In genomic region chr7:70588151-70588550, GRCh38 we compare ENCODE assay signal across 17 cellular contexts.
DNase-seq lines count a peak whose midpoint lies in the region; ATAC-seq and TF ChIP-seq lines count a peak whose summit lies in the region.
"Had no signal": no experiment of that assay in that cellular context is flagged by ENCODE, and none has a peak within 500 bp of the region (broad histone marks: within the 10 kb centered on the region; RNA-seq: fewer than 3 reads in every experiment).

No MANE protein-coding gene starts in this region.

- no peaks in the 10 kb centered on the region for H3K79me2 ChIP-seq in H9 (ENCODE audit: insufficient read depth, low read length)

- H3K27ac Mint-ChIP-seq in H9: peak overlapping the region in 1 of 3 experiments; percentile 66; a peak in 1 of 7 replicates
- H3K27ac Mint-ChIP-seq in activated naive CD8-positive, alpha-beta T cell treated with anti-CD3 and anti-CD28 coated beads for 36 hours: no peak overlapping the region

- H2BK120ac ChIP-seq in H9 (ENCODE audit: low read depth, low read length, poor library complexity, severe bottlenecking) (no peak overlapping the region), neuronal stem cell (ENCODE audit: low read depth, low read length) (no peak overlapping the region)

- no peak overlapping the region for H4K5ac ChIP-seq in H9 (ENCODE audit: insufficient read length, low read depth, low read length)

- no peaks in the 10 kb centered on the region for H3K27me3 ChIP-seq in H9 (ENCODE audit: insufficient read depth, low read length)
- H3K27me3 ChIP-seq in neuronal stem cell (ENCODE audit: control insufficient read depth in 3 of 3, insufficient read depth in 3 of 3, low read depth in 1 of 3, low read length in 3 of 3): peaks cover 0 to 7% (median 0%) of the 10 kb centered on the region in 3 experiments
- H3K27me3 ChIP-seq: MG63 had no signal

- no peak overlapping the region for H3K4me2 ChIP-seq in H9 (ENCODE audit: insufficient read depth, insufficient read length, low read length)
- peak overlapping the region; percentile 28 for H3K4me2 ChIP-seq in neuronal stem cell (ENCODE audit: insufficient read depth, low read length, poor library complexity, severe bottlenecking)
- H3K4me2 ChIP-seq: KMS-11, SK-N-SH had no signal

- in situ Hi-C loops in astrocyte of the cerebellum (cut with HindIII; ENCODE audit: low sequenced_read_pairs): no loop called here

- H3K79me1 ChIP-seq in H9 (ENCODE audit: insufficient read depth, low read depth, low read length, poor library complexity, severe bottlenecking): no peaks in the 10 kb centered on the region
- no peaks in the 10 kb centered on the region for H3K79me1 ChIP-seq in neuronal stem cell (ENCODE audit: low read depth, low read length)

- peak overlapping the region in 1 of 2 experiments; percentile 16; a peak in 1 of 5 replicates for H3K4me3 Mint-ChIP-seq in H9
- H3K4me3 Mint-ChIP-seq in activated naive CD8-positive, alpha-beta T cell treated with anti-CD3 and anti-CD28 coated beads for 36 hours: no peak overlapping the region

- no peak overlapping the region for H3K23ac ChIP-seq in H9 (ENCODE audit: insufficient read length, low read depth, low read length)
- no peak overlapping the region for H3K23ac ChIP-seq in neuronal stem cell (ENCODE audit: low read depth, low read length, poor library complexity)

- no peak overlapping the region for H3K56ac ChIP-seq in H9 (ENCODE audit: insufficient read length, low read depth, low read length)

- peaks cover 63 to 73% of the 10 kb centered on the region in 2 experiments for H3K4me1 Mint-ChIP-seq in H9
- H3K4me1 Mint-ChIP-seq in activated naive CD8-positive, alpha-beta T cell treated with anti-CD3 and anti-CD28 coated beads for 36 hours: no peaks in the 10 kb centered on the region

- whole genome bisulfite sequencing in H9 (ENCODE audit: extremely low coverage, insufficient read length, low lambda C conversion rate): no CpG with 5 or more reads among the region's 5 CpGs
- WGBS in neuronal stem cell (ENCODE audit: extremely low coverage in 2 of 2, insufficient read length in 2 of 2, insufficient replicate concordance in 1 of 2), 2 donors: no CpG with 5 or more reads among the region's 5 CpGs

- no peaks in the 10 kb centered on the region for H3K36me3 Mint-ChIP-seq in H9 (ENCODE audit: insufficient read depth in 1 of 3, low read depth in 3 of 3)
- no peaks in the 10 kb centered on the region for H3K36me3 Mint-ChIP-seq in activated naive CD8-positive, alpha-beta T cell treated with anti-CD3 and anti-CD28 coated beads for 36 hours

- no peak overlapping the region for H4K91ac ChIP-seq in H9 (ENCODE audit: insufficient read length, low read depth, low read length)
- H4K91ac ChIP-seq in neuronal stem cell (ENCODE audit: low read depth, low read length, poor library complexity): no peak overlapping the region

- H3K4me3 ChIP-seq in astrocyte of the cerebellum (ENCODE audit: low read depth, low read length) (no peak overlapping the region), neuronal stem cell (ENCODE audit: low read length in 2 of 2) (peak overlapping the region in 1 of 2 donors; percentile 35)
- H3K4me3 ChIP-seq: MG63 had no signal

- no peaks in the 10 kb centered on the region for H3K9me3 Mint-ChIP-seq in H9
- no peaks in the 10 kb centered on the region for H3K9me3 Mint-ChIP-seq in activated naive CD8-positive, alpha-beta T cell treated with anti-CD3 and anti-CD28 coated beads for 36 hours

- H3K14ac ChIP-seq in H9 (ENCODE audit: insufficient read depth, low read length) (no peak overlapping the region), neuronal stem cell (ENCODE audit: low read length) (no peak overlapping the region)

- H2BK12ac ChIP-seq in H9 (ENCODE audit: insufficient read length, low read depth, low read length): no peak overlapping the region
- H2BK12ac ChIP-seq in neuronal stem cell (ENCODE audit: low read length): no peak overlapping the region

- no peak overlapping the region for H3K27ac ChIP-seq in H9 (ENCODE audit: insufficient read length, low read depth, low read length)
- no peak overlapping the region for H3K27ac ChIP-seq in neuronal stem cell (replicated peaks; ENCODE audit: low read length)
- H3K27ac ChIP-seq: KMS-11 had no signal

- peaks cover 6% of the 10 kb centered on the region for H3K27me3 Mint-ChIP-seq in H9 (ENCODE audit: low read depth)
- peaks cover 3% of the 10 kb centered on the region for H3K27me3 Mint-ChIP-seq in activated naive CD8-positive, alpha-beta T cell treated with anti-CD3 and anti-CD28 coated beads for 36 hours

- H3K18ac ChIP-seq in H9 (ENCODE audit: insufficient read length, low read depth, low read length): no peak overlapping the region
- no peak overlapping the region for H3K18ac ChIP-seq in neuronal stem cell (ENCODE audit: low read length)

- no peaks in the 10 kb centered on the region for H3K36me3 ChIP-seq in neuronal stem cell (replicated peaks in 1 of 2; ENCODE audit: control insufficient read depth in 2 of 2, insufficient read depth in 2 of 2, low read length in 2 of 2)
- H3K36me3 ChIP-seq: MG63 had no signal

- H2AK5ac ChIP-seq in H9 (ENCODE audit: insufficient read length, low read length) (no peak overlapping the region), neuronal stem cell (ENCODE audit: low read depth, low read length) (no peak overlapping the region)

- H3T11ph ChIP-seq in H9 (ENCODE audit: low read length): no peak overlapping the region

- TF ChIP-seq CTCF in H9 (conservative IDR thresholded peaks at IDR 0.05) (no peak), astrocyte of the cerebellum (IDR thresholded peaks at IDR 0.05; ENCODE audit: low read depth, low read length, missing control alignments) (no peak)

- no peak overlapping the region for H2BK20ac ChIP-seq in H9 (ENCODE audit: low read depth, low read length, poor library complexity, severe bottlenecking)

- H4K8ac ChIP-seq in H9 (replicated peaks; ENCODE audit: insufficient read length, low read depth, low read length) (no peak overlapping the region), neuronal stem cell (ENCODE audit: low read depth, low read length) (no peak overlapping the region)

- H3K23me2 ChIP-seq in H9 (ENCODE audit: insufficient read length, low read depth, low read length, poor library complexity, severe bottlenecking): no peaks in the 10 kb centered on the region

- DNase-seq in H9 (no peak), astrocyte of the cerebellum (ENCODE audit: low read depth) (peak; percentile 58), left lobe of liver (ENCODE audit: low spot score) (no peak), neuronal stem cell (ENCODE audit: low spot score) (no peak), RKO (ENCODE audit: low spot score) (no peak)
- no peak for DNase-seq in activated naive CD8-positive, alpha-beta T cell treated with anti-CD3 and anti-CD28 coated beads for 36 hours
- DNase-seq: C1 segment of cervical spinal cord, H7, MG63, NCI-H1092, NCI-H146, NCI-H226, SHP77, SK-N-SH had no signal

- H2BK15ac ChIP-seq in H9 (ENCODE audit: low read depth, low read length): no peak overlapping the region
- H2BK15ac ChIP-seq in neuronal stem cell (ENCODE audit: low read length): no peak overlapping the region

- H2BK5ac ChIP-seq in H9 (ENCODE audit: insufficient read length, low read length) (no peak overlapping the region), neuronal stem cell (ENCODE audit: low read length) (no peak overlapping the region)

- H2AFZ ChIP-seq in H9 (ENCODE audit: low read length) (peak overlapping the region; percentile 3), neuronal stem cell (ENCODE audit: low read length) (peak overlapping the region; percentile 68)

- no peaks in the 10 kb centered on the region for H4K20me1 ChIP-seq in H9 (ENCODE audit: control insufficient read depth, insufficient read depth, insufficient read length)

- H3K4me1 ChIP-seq in H9 (ENCODE audit: insufficient read depth, low read length) (peaks cover 3% of the 10 kb centered on the region; the same call in 1 of the 2 replicates), neuronal stem cell (ENCODE audit: control insufficient read depth in 2 of 2, insufficient read depth in 1 of 2, low read depth in 1 of 2, low read length in 2 of 2) (peaks cover 7 to 38% of the 10 kb centered on the region in 2 donors)

- H3K9me3 ChIP-seq in H9 (ENCODE audit: control insufficient read depth, low read depth, low read length): no peaks in the 10 kb centered on the region
- no peaks in the 10 kb centered on the region for H3K9me3 ChIP-seq in neuronal stem cell (replicated peaks in 1 of 2; ENCODE audit: control insufficient read depth in 2 of 2, insufficient read depth in 1 of 2, low read depth in 1 of 2, low read length in 2 of 2)
- H3K9me3 ChIP-seq: MG63, SK-N-SH had no signal

- H3K9ac ChIP-seq in H9 (ENCODE audit: extremely low read depth, insufficient read length, low read length) (no peak overlapping the region), neuronal stem cell (ENCODE audit: low read depth, low read length, poor library complexity) (no peak overlapping the region)
- H3K9ac ChIP-seq: KMS-11, SK-N-SH had no signal

- H3K4ac ChIP-seq in H9 (ENCODE audit: low read depth, low read length) (no peak overlapping the region), neuronal stem cell (ENCODE audit: low read length) (no peak overlapping the region)

- ATAC-seq in left lobe of liver (peak; percentile 2), HG03196 (IDR thresholded peaks at IDR 0.05; ENCODE audit: unreplicated experiment) (no peak), HG02623 (IDR thresholded peaks at IDR 0.05; ENCODE audit: unreplicated experiment) (no peak)
